ENCODE assay signal across 18 cellular contexts in genomic region chr7:2190531-2190930, GRCh38. TPM values are rescaled to one million over a fixed set of nuclear protein-coding genes. Genes with fewer than 3 reads are reported as not detected.
DNase-seq lines count a peak whose midpoint lies in the region; ATAC-seq and TF ChIP-seq lines count a peak whose summit lies in the region.
"Had no signal": no experiment of that assay in that cellular context is flagged by ENCODE, and none has a peak within 500 bp of the region (broad histone marks: within the 10 kb centered on the region; RNA-seq: fewer than 3 reads in every experiment).

No MANE protein-coding gene starts in this region.

- no peaks in the 10 kb centered on the region for H3K27me3 ChIP-seq in vagina
- H3K27me3 ChIP-seq: Peyer's patch, tibial nerve had no signal

- no peak overlapping the region for H3K4me3 ChIP-seq in vagina
- H3K4me3 ChIP-seq: Peyer's patch, tibial nerve had no signal

- no peaks in the 10 kb centered on the region for H3K9me3 ChIP-seq in vagina

- H3K36me3 ChIP-seq in vagina = no peaks in the 10 kb centered on the region
- H3K36me3 ChIP-seq: Peyer's patch had no signal

- TF ChIP-seq CTCF in RWPE1 (conservative IDR thresholded peaks at IDR 0.05; ENCODE audit: low read depth) (no peak), vagina (IDR thresholded peaks at IDR 0.05) (no peak)

- DNase-seq in COLO829 (ENCODE audit: low spot score) = peak; percentile 74
- peak; percentile 85 for DNase-seq in M059J (ENCODE audit: low read depth)
- peak; percentile 65 for DNase-seq in RWPE1 (ENCODE audit: low spot score)
- DNase-seq in glomerular visceral epithelial cell (ENCODE audit: extremely low spot score) = peak; percentile 7
- no peak for DNase-seq in vagina (ENCODE audit: extremely low spot score in 2 of 2)
- DNase-seq: activated CD8-positive, alpha-beta memory T cell treated with anti-CD3 and anti-CD28 coated beads, Interleukin-2, amount 10 ng/mL, durations not matched to agents 7 days and 5 days; activated naive CD4-positive, alpha-beta T cell treated with Interleukin-2 at 50 U/mL for 16 hours; immature natural killer cell; MV-4-11; NCI-H524; Peyer's patch; stimulated activated CD4-positive, alpha-beta T cell treated with anti-CD3 and anti-CD28 coated beads, Interleukin-4, amount 100 ng/mL, for 1 hour had no signal

- intact Hi-C loops in vagina (cut with DNase I) = no loop called here

- H3K27ac ChIP-seq in RWPE1 = peak overlapping the region; percentile 61
- H3K27ac ChIP-seq in vagina = no peak overlapping the region
- H3K27ac ChIP-seq: Peyer's patch, tibial nerve had no signal

- no peaks in the 10 kb centered on the region for H3K4me1 ChIP-seq in vagina
- H3K4me1 ChIP-seq: Peyer's patch, tibial nerve had no signal

- CTCF ChIA-PET in RWPE1 (lab: Yijun Ruan, JAX) = no interaction called here

- no peak for TF ChIP-seq POLR2A in vagina (IDR thresholded peaks at IDR 0.05)

- ATAC-seq in GM18502 (IDR thresholded peaks at IDR 0.05; ENCODE audit: poor library complexity, unreplicated experiment) (no peak), GM18907 (IDR thresholded peaks at IDR 0.05; ENCODE audit: unreplicated experiment) (no peak), GM18868 (IDR thresholded peaks at IDR 0.05; ENCODE audit: unreplicated experiment) (no peak)
- ATAC-seq: activated CD4-positive, CD25-positive, alpha-beta regulatory T cell treated with anti-CD3 and anti-CD28 coated beads, Interleukin-2, amount 50 U/mL, for 24 hours; activated CD8-positive, alpha-beta memory T cell treated with anti-CD3 and anti-CD28 coated beads, Interleukin-2, amount 10 ng/mL, durations not matched to agents 7 days and 5 days; sciatic nerve had no signal

- POLR2A ChIA-PET in RWPE1 (lab: Yijun Ruan, JAX; ENCODE audit: low non-redundant PET) = no interaction called here

RNA-seq across cellular contexts. Expression of gene MAD1L1, which starts 42.2 kb away (rescaled TPM):
- 41.0 and 61.5 TPM in 2 replicates for total RNA-seq in M059J (2014; rRNA removed; shearing (Covaris generic))
- 62.4 TPM for total RNA-seq in vagina

RNA-seq across cellular contexts. Expression of gene MRM2, which starts 51.5 kb away (rescaled TPM):
- total RNA-seq in M059J (2014; rRNA removed; shearing (Covaris generic)) = 34.7 and 48.0 TPM in 2 replicates
- total RNA-seq in vagina = 8.3 TPM

RNA-seq across cellular contexts. Expression of gene NUDT1, which starts 51.5 kb away (rescaled TPM):
- total RNA-seq in M059J (2014; rRNA removed; shearing (Covaris generic)) = 47.0 and 61.2 TPM in 2 replicates
- 19.4 TPM for total RNA-seq in vagina

Comparison
In these comparisons a context has a peak if more than half of its experiments do, and no peak if none do; other contexts are left out.
1. DNase-seq: peak in COLO829 (single experiment), M059J (single experiment), RWPE1 (single experiment) and glomerular visceral epithelial cell (single experiment); none in vagina (0 of 2).